9 cellular contexts compared by ENCODE assay signal in genomic region chrX:73850124-73851013, GRCh38. TPM values are rescaled to one million over a fixed set of nuclear protein-coding genes. Genes with fewer than 3 reads are reported as not detected.
DNase-seq lines count a peak whose midpoint lies in the region; ATAC-seq, FAIRE-seq and TF ChIP-seq lines count a peak whose summit lies in the region.
"Had no signal": no experiment of that assay in that cellular context is flagged by ENCODE, and none has a peak within 500 bp of the region (broad histone marks: within the 10 kb centered on the region; RNA-seq: fewer than 3 reads in every experiment).

No MANE protein-coding gene starts in this region.

- in situ Hi-C loops in G401 (cut with HindIII; ENCODE audit: low sequenced_read_pairs) = no loop called here

- H3F3A ChIP-seq in PC-3 (ENCODE audit: low read length, unreplicated experiment) = no peaks in the 10 kb centered on the region

- H3K4me3 ChIP-seq in right atrium auricular region = peak overlapping the region; percentile 31 to 37
- H3K4me3 ChIP-seq in PC-3 (ENCODE audit: low read length) = no peak overlapping the region
- peak overlapping the region; percentile 48 for H3K4me3 ChIP-seq in fibroblast of villous mesenchyme (ENCODE audit: low read depth, low read length)

- no peaks in the 10 kb centered on the region for H3K9me2 ChIP-seq in PC-3 (replicated peaks; ENCODE audit: low read length)

- no peak overlapping the region for H3K4me2 ChIP-seq in PC-3 (ENCODE audit: low read length)

- no peaks in the 10 kb centered on the region for H3K27me3 ChIP-seq in right atrium auricular region
- no peaks in the 10 kb centered on the region for H3K27me3 ChIP-seq in PC-3 (ENCODE audit: low read length)
- H3K27me3 ChIP-seq: neutrophil had no signal

- peaks cover 0 to 34% of the 10 kb centered on the region in 2 donors for H3K4me1 ChIP-seq in right atrium auricular region
- no peaks in the 10 kb centered on the region for H3K4me1 ChIP-seq in PC-3 (ENCODE audit: insufficient read depth, low read length)

- POLR2A ChIA-PET in PC-3 (lab: Charles Lee; ENCODE audit: unreplicated experiment) = no interaction called here

- ATAC-seq in PC-3 (peak; percentile 82), GM21825 (IDR thresholded peaks at IDR 0.05; ENCODE audit: unreplicated experiment) (no peak)

- H3K27ac ChIP-seq in right atrium auricular region (peak overlapping the region; percentile 53 to 57), PC-3 (ENCODE audit: low read length) (no peak overlapping the region)
- H3K27ac ChIP-seq: neutrophil had no signal

- H3K36me3 ChIP-seq in right atrium auricular region = no peaks in the 10 kb centered on the region
- H3K36me3 ChIP-seq in PC-3 (ENCODE audit: low read depth, low read length) = no peaks in the 10 kb centered on the region
- H3K36me3 ChIP-seq: neutrophil had no signal

- H4K20me1 ChIP-seq in PC-3 (ENCODE audit: low read length) = no peaks in the 10 kb centered on the region

- intact Hi-C loops in cardiac septum (cut with DNase I) (no loop called here), PC-3 (cut with micrococcal nuclease) (no loop called here)

- CTCF ChIA-PET in PC-3 (lab: Charles Lee) = no interaction called here

- H3K9me3 ChIP-seq in right atrium auricular region = no peaks in the 10 kb centered on the region
- H3K9me3 ChIP-seq in PC-3 (ENCODE audit: low read length) = no peaks in the 10 kb centered on the region
- H3K9me3 ChIP-seq: neutrophil had no signal

- no peak overlapping the region for H2AFZ ChIP-seq in PC-3 (ENCODE audit: low read length)

- no peak for DNase-seq in right atrium auricular region (ENCODE audit: low spot score)
- no peak for DNase-seq in cardiac septum (ENCODE audit: low spot score)
- peak; percentile 58 for DNase-seq in PC-3
- peak; percentile 24 for DNase-seq in fibroblast of villous mesenchyme (ENCODE audit: low read depth)
- peak; percentile 20 for DNase-seq in urothelium cell line (ENCODE audit: low spot score)
- DNase-seq in SHP77 treated with DMSO at 0.1 percent for 48 hours (lab: John Stamatoyannopoulos, UW) = no peak
- DNase-seq in G401 (ENCODE audit: low spot score) = no peak

- BruUV-seq in PC-3 (replicated peaks; lab: Mats Ljungman, UMichigan) = no TSS peak

- no peak for FAIRE-seq in urothelium cell line (lab: Jason Lieb, UNC)

- no peaks in the 10 kb centered on the region for H3K79me2 ChIP-seq in PC-3 (ENCODE audit: low read length)

- TF ChIP-seq CTCF in right atrium auricular region (IDR thresholded peaks at IDR 0.05) (no peak), PC-3 (conservative IDR thresholded peaks at IDR 0.05; ENCODE audit: low read depth, low read length) (peak; percentile 54), fibroblast of villous mesenchyme (IDR thresholded peaks at IDR 0.05; ENCODE audit: insufficient read depth, low read depth, low read length) (peak; percentile 22)

- no peak overlapping the region for H3K9ac ChIP-seq in PC-3 (ENCODE audit: low read length)

RNA-seq across cellular contexts. Expression of gene XIST, which starts 2.1 kb away (rescaled TPM):
- 10 to 100 TPM; 73.0 to 81.0 TPM for total RNA-seq in right atrium auricular region
- 143 TPM for total RNA-seq in cardiac septum
- not detected in 2 replicates for total RNA-seq in PC-3 (2014; rRNA removed)
- total RNA-seq in fibroblast of villous mesenchyme = 88.5 and 115 TPM in 2 replicates
- not detected in 2 replicates for total RNA-seq in G401 (2014; rRNA removed; shearing (Covaris generic))

Comparison
In these comparisons a context has a peak if more than half of its experiments do, and no peak if none do; other contexts are left out.
1. DNase-seq: peak in PC-3 (single experiment), fibroblast of villous mesenchyme (single experiment) and urothelium cell line (single experiment); none in right atrium auricular region (single experiment), cardiac septum (single experiment), SHP77 treated with DMSO at 0.1 percent for 48 hours (single experiment) and G401 (single experiment).
2. CTCF ChIP-seq: peak in PC-3 (single experiment) and fibroblast of villous mesenchyme (single experiment); none in right atrium auricular region (0 of 2).